ENCODE assay signal across 10 cellular contexts in genomic region chrX:129318375-129318774, GRCh38.
DNase-seq lines count a peak whose midpoint lies in the region; ATAC-seq and TF ChIP-seq lines count a peak whose summit lies in the region.
"Had no signal": no experiment of that assay in that cellular context is flagged by ENCODE, and none has a peak within 500 bp of the region (broad histone marks: within the 10 kb centered on the region; RNA-seq: fewer than 3 reads in every experiment).

No MANE protein-coding gene starts in this region.

- CTCF ChIA-PET in CD8-positive, alpha-beta T cell (lab: Charles Lee), result no interaction called here

- no peaks in the 10 kb centered on the region for H3K4me1 Mint-ChIP-seq in stimulated activated naive CD8-positive, alpha-beta T cell treated with anti-CD3 and anti-CD28 coated beads, Interleukin-15, amount 100 ng/mL, for 72 hours
- no peaks in the 10 kb centered on the region for H3K4me1 Mint-ChIP-seq in CD8-positive, alpha-beta T cell (ENCODE audit: low read depth)

- no peaks in the 10 kb centered on the region for H3K27me3 ChIP-seq in CD8-positive, alpha-beta T cell (ENCODE audit: insufficient read depth, low read length)

- no peak overlapping the region for H3K4me3 Mint-ChIP-seq in stimulated activated naive CD8-positive, alpha-beta T cell treated with anti-CD3 and anti-CD28 coated beads, Interleukin-15, amount 100 ng/mL, for 72 hours
- H3K4me3 Mint-ChIP-seq in CD8-positive, alpha-beta T cell, result no peak overlapping the region

- H3K27ac Mint-ChIP-seq in stimulated activated naive CD8-positive, alpha-beta T cell treated with anti-CD3 and anti-CD28 coated beads, Interleukin-15, amount 100 ng/mL, for 72 hours, result no peak overlapping the region
- no peak overlapping the region for H3K27ac Mint-ChIP-seq in CD8-positive, alpha-beta T cell

- DNase-seq in stimulated activated naive CD8-positive, alpha-beta T cell treated with anti-CD3 and anti-CD28 coated beads, Interleukin-15, Interleukin-2, amounts not matched to agents 100 U/mL and 50 U/mL, for 24 hours, result peak; percentile 3
- no peak for DNase-seq in stimulated activated naive CD8-positive, alpha-beta T cell treated with anti-CD3 and anti-CD28 coated beads, Interleukin-15, amount 100 ng/mL, for 72 hours
- peak; percentile 11 for DNase-seq in NCI-H82 treated with DMSO at 0.1 percent for 48 hours (lab: John Stamatoyannopoulos, UW; ENCODE audit: unreplicated experiment)
- no peak for DNase-seq in epithelial cell of proximal tubule (ENCODE audit: low read depth)
- DNase-seq in CD8-positive, alpha-beta T cell, result no peak
- no peak for DNase-seq in OCI-M2 (lab: John Stamatoyannopoulos, UW; ENCODE audit: unreplicated experiment)
- DNase-seq: activated effector memory CD4-positive, alpha-beta T cell treated with Interleukin-2 at 50 U/mL for 16 hours; lower lobe of right lung had no signal

- H3K9me3 Mint-ChIP-seq in stimulated activated naive CD8-positive, alpha-beta T cell treated with anti-CD3 and anti-CD28 coated beads, Interleukin-15, amount 100 ng/mL, for 72 hours, result no peaks in the 10 kb centered on the region
- no peaks in the 10 kb centered on the region for H3K9me3 Mint-ChIP-seq in CD8-positive, alpha-beta T cell

- no peak for ATAC-seq in stimulated activated naive CD8-positive, alpha-beta T cell treated with anti-CD3 and anti-CD28 coated beads, Interleukin-15, Interleukin-2, amounts not matched to agents 100 U/mL and 50 U/mL, for 24 hours
- no peak for ATAC-seq in stimulated activated naive CD8-positive, alpha-beta T cell treated with anti-CD3 and anti-CD28 coated beads, Interleukin-15, amount 100 ng/mL, for 72 hours
- ATAC-seq in HG02981 (IDR thresholded peaks at IDR 0.05; ENCODE audit: unreplicated experiment) (no peak), GM21447 (IDR thresholded peaks at IDR 0.05; ENCODE audit: unreplicated experiment) (no peak)
- ATAC-seq in CD8-positive, alpha-beta T cell, result no peak
- ATAC-seq: lower lobe of right lung had no signal

- no peaks in the 10 kb centered on the region for H3K27me3 Mint-ChIP-seq in stimulated activated naive CD8-positive, alpha-beta T cell treated with anti-CD3 and anti-CD28 coated beads, Interleukin-15, amount 100 ng/mL, for 72 hours
- peaks cover 2% of the 10 kb centered on the region for H3K27me3 Mint-ChIP-seq in CD8-positive, alpha-beta T cell (ENCODE audit: low read depth)

- no peaks in the 10 kb centered on the region for H3K36me3 Mint-ChIP-seq in CD8-positive, alpha-beta T cell

- no peak overlapping the region for H3K4me3 ChIP-seq in epithelial cell of proximal tubule (ENCODE audit: low read depth, low read length)
- no peak overlapping the region for H3K4me3 ChIP-seq in CD8-positive, alpha-beta T cell (ENCODE audit: low read depth, low read length)
- H3K4me3 ChIP-seq: lower lobe of right lung had no signal

- intact Hi-C loops in CD8-positive, alpha-beta T cell (cut with DNase I, micrococcal nuclease), result no loop called here

- H3K36me3 ChIP-seq in CD8-positive, alpha-beta T cell (ENCODE audit: insufficient read depth, low read length), result no peaks in the 10 kb centered on the region
- H3K36me3 ChIP-seq: lower lobe of right lung had no signal

- peak; percentile 45 for TF ChIP-seq CTCF in epithelial cell of proximal tubule (conservative IDR thresholded peaks at IDR 0.05; ENCODE audit: low read depth, low read length)
- TF ChIP-seq CTCF in CD8-positive, alpha-beta T cell (IDR thresholded peaks at IDR 0.05), result no peak

- no peak overlapping the region for H3K27ac ChIP-seq in CD8-positive, alpha-beta T cell (ENCODE audit: low read depth, low read length)
- H3K27ac ChIP-seq: lower lobe of right lung had no signal

- H3K4me1 ChIP-seq in CD8-positive, alpha-beta T cell (ENCODE audit: insufficient read depth, low read length), result no peaks in the 10 kb centered on the region
- H3K4me1 ChIP-seq: lower lobe of right lung had no signal

- POLR2A ChIA-PET in CD8-positive, alpha-beta T cell (lab: Charles Lee), result no interaction called here

- H3K9me3 ChIP-seq in CD8-positive, alpha-beta T cell (ENCODE audit: low read length), result no peaks in the 10 kb centered on the region
- H3K9me3 ChIP-seq: lower lobe of right lung had no signal

Comparison
In these comparisons a context has a peak if more than half of its experiments do, and no peak if none do; other contexts are left out.
1. DNase-seq: peak in stimulated activated naive CD8-positive, alpha-beta T cell treated with anti-CD3 and anti-CD28 coated beads, Interleukin-15, Interleukin-2, amounts not matched to agents 100 U/mL and 50 U/mL, for 24 hours (single experiment) and NCI-H82 treated with DMSO at 0.1 percent for 48 hours (single experiment); none in stimulated activated naive CD8-positive, alpha-beta T cell treated with anti-CD3 and anti-CD28 coated beads, Interleukin-15, amount 100 ng/mL, for 72 hours (0 of 2), epithelial cell of proximal tubule (single experiment), CD8-positive, alpha-beta T cell (0 of 7) and OCI-M2 (single experiment).